In the genomic region with DNA sequence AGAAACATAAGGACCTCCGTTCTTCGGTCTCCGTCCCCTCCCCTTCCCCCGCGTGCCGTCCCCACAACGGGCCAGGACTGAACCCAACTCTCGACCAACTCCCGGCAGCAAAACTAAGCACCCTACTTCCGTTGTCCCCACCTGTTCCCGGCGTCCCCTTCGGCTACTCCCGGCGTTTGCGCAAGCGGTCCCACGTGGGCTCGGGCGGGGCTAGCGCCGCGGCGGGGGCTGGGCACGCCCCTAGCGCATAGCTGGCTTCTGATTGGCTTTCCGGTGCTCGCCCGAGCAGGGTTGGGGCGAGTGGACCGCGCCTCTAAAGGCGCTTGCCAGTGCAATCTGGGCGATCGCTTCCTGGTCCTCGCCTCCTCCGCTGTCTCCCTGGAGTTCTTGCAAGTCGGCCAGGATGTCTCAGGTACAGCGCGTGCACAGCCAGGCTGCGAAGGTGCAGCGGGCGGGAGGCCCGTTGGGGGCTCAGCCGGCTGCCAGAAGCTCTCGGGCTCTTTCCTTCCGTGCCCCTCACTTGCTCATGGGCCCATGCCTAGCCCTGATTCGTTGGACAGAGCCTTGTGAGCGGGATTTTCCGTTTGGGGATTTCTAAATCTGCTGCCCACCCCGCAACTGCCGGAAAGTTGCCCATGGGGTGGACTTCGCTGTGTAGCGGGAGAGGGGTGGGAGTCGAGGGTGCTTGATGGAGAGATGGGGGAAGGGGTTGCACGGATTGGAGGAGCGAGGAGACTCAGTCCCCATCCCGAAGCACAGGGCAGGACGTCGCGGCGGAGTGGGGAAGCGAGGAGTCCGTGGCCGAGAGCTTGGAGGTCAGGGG, we compare ENCODE assay signal across 1 cellular context.
TF ChIP-seq lines count a peak whose summit lies in the region.

Gene C2orf76 (minus strand): TSS at position 186 of the 823 bp plus-strand sequence. CDS start 26,875 bp downstream, outside the sequence.
Gene DBI (plus strand): TSS at position 329 of the 823 bp plus-strand sequence. CDS start 75 bp downstream, at position 404.

TF ChIP-seq in HepG2, 621 proteins besides CTCF, POLR2A, EP300 and RAD21 (continued from another document and continues in another):
- TF ChIP-seq ARID3A (IDR thresholded peaks at IDR 0.05; ENCODE audit: low read depth, low read length) (no peak; the same call in 1 of the 2 replicates), ONECUT2 (CRISPR knock-in tag; IDR thresholded peaks at IDR 0.05) (no peak), PHF5A (CRISPR knock-in tag; IDR thresholded peaks at IDR 0.05; ENCODE audit: low read depth, unreplicated experiment) (peak; percentile 87), AGO1 (IDR thresholded peaks at IDR 0.05; ENCODE audit: low read depth, low read length, poor library complexity, severe bottlenecking) (peak; percentile 42), KAT7 (CRISPR knock-in tag; IDR thresholded peaks at IDR 0.05; ENCODE audit: borderline replicate concordance) (peak; percentile 16; the same call in 1 of the 2 replicates), ZSCAN12 (CRISPR knock-in tag; IDR thresholded peaks at IDR 0.05) (peak; percentile 60; the same call in 1 of the 2 replicates), DZIP1 (CRISPR knock-in tag; IDR thresholded peaks at IDR 0.05) (peak; percentile 93; the same call in 1 of the 2 replicates), ZNF780A (CRISPR knock-in tag; IDR thresholded peaks at IDR 0.05) (peak; percentile 64; the same call in 1 of the 2 replicates), ZFP37 (CRISPR knock-in tag; IDR thresholded peaks at IDR 0.05; ENCODE audit: borderline replicate concordance) (0 out of 2 replicates have a peak, but pooled peaks have one; percentile 45), MAFK (conservative IDR thresholded peaks at IDR 0.05 in 1 of 2, IDR thresholded peaks at IDR 0.05 in 1 of 2; ENCODE audit: low read length in 2 of 2) (no peak), YEATS2 (CRISPR knock-in tag; IDR thresholded peaks at IDR 0.05; ENCODE audit: borderline replicate concordance) (peak; percentile 97), ZNF564 (CRISPR knock-in tag; IDR thresholded peaks at IDR 0.05) (peak; percentile 84), CREB1 (IDR thresholded peaks at IDR 0.05) (peak; percentile 74), CREB1 (CRISPR knock-in tag; IDR thresholded peaks at IDR 0.05) (peak; percentile 89), RORA (CRISPR knock-in tag; IDR thresholded peaks at IDR 0.05) (no peak), MBD4 (IDR thresholded peaks at IDR 0.05; ENCODE audit: borderline replicate concordance, low read length) (no peak), TFDP2 (CRISPR knock-in tag; IDR thresholded peaks at IDR 0.05) (peak; percentile 85), FOXC1 (CRISPR knock-in tag; IDR thresholded peaks at IDR 0.05; ENCODE audit: borderline replicate concordance) (peak; percentile 96), ZNF652 (CRISPR knock-in tag; IDR thresholded peaks at IDR 0.05; ENCODE audit: borderline replicate concordance, low read depth) (peak; percentile 31; the same call in 1 of the 2 replicates), ZMYM3 (CRISPR knock-in tag; IDR thresholded peaks at IDR 0.05) (peak; percentile 64), ZNF253 (CRISPR knock-in tag; IDR thresholded peaks at IDR 0.05; ENCODE audit: borderline replicate concordance) (no peak), ZNF260 (CRISPR knock-in tag; IDR thresholded peaks at IDR 0.05; ENCODE audit: borderline replicate concordance, low read depth) (no peak), BCL6 (CRISPR knock-in tag; IDR thresholded peaks at IDR 0.05) (peak; percentile 79), ZNF547 (CRISPR knock-in tag; IDR thresholded peaks at IDR 0.05) (peak; percentile 98), MED13 (CRISPR knock-in tag; IDR thresholded peaks at IDR 0.05) (peak; percentile 87), ZNF484 (CRISPR knock-in tag; IDR thresholded peaks at IDR 0.05; ENCODE audit: borderline replicate concordance, low read depth) (no peak), ZNF891 (CRISPR knock-in tag; IDR thresholded peaks at IDR 0.05) (peak; percentile 94), ZNF160 (CRISPR knock-in tag; IDR thresholded peaks at IDR 0.05) (peak; percentile 67), ZNF232 (CRISPR knock-in tag; IDR thresholded peaks at IDR 0.05; ENCODE audit: borderline replicate concordance) (no peak), POLR2G (IDR thresholded peaks at IDR 0.05; ENCODE audit: low read depth, low read length) (peak; percentile 97), STAG1 (CRISPR knock-in tag; IDR thresholded peaks at IDR 0.05) (no peak), HOXD1 (CRISPR knock-in tag; IDR thresholded peaks at IDR 0.05) (no peak; the same call in 1 of the 2 replicates), POLR2AphosphoS5 (IDR thresholded peaks at IDR 0.05; ENCODE audit: low read depth, low read length) (peak; percentile 99), TFE3 (CRISPR knock-in tag; IDR thresholded peaks at IDR 0.05) (peak; percentile 97), NPAS2 (CRISPR knock-in tag; IDR thresholded peaks at IDR 0.05; ENCODE audit: borderline replicate concordance) (peak; percentile 62; the same call in 1 of the 2 replicates), ZC3H4 (CRISPR knock-in tag; IDR thresholded peaks at IDR 0.05; ENCODE audit: borderline replicate concordance) (no peak), ZNF142 (CRISPR knock-in tag; IDR thresholded peaks at IDR 0.05) (peak; percentile 91)
- TF ChIP-seq, protein P1, sequence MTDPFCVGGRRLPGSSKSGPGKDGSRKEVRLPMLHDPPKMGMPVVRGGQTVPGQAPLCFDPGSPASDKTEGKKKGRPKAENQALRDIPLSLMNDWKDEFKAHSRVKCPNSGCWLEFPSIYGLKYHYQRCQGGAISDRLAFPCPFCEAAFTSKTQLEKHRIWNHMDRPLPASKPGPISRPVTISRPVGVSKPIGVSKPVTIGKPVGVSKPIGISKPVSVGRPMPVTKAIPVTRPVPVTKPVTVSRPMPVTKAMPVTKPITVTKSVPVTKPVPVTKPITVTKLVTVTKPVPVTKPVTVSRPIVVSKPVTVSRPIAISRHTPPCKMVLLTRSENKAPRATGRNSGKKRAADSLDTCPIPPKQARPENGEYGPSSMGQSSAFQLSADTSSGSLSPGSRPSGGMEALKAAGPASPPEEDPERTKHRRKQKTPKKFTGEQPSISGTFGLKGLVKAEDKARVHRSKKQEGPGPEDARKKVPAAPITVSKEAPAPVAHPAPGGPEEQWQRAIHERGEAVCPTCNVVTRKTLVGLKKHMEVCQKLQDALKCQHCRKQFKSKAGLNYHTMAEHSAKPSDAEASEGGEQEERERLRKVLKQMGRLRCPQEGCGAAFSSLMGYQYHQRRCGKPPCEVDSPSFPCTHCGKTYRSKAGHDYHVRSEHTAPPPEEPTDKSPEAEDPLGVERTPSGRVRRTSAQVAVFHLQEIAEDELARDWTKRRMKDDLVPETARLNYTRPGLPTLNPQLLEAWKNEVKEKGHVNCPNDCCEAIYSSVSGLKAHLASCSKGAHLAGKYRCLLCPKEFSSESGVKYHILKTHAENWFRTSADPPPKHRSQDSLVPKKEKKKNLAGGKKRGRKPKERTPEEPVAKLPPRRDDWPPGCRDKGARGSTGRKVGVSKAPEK (CRISPR knock-in tag; IDR thresholded peaks at IDR 0.05; ENCODE audit: borderline replicate concordance), result no peak
- TF ChIP-seq, protein P2, sequence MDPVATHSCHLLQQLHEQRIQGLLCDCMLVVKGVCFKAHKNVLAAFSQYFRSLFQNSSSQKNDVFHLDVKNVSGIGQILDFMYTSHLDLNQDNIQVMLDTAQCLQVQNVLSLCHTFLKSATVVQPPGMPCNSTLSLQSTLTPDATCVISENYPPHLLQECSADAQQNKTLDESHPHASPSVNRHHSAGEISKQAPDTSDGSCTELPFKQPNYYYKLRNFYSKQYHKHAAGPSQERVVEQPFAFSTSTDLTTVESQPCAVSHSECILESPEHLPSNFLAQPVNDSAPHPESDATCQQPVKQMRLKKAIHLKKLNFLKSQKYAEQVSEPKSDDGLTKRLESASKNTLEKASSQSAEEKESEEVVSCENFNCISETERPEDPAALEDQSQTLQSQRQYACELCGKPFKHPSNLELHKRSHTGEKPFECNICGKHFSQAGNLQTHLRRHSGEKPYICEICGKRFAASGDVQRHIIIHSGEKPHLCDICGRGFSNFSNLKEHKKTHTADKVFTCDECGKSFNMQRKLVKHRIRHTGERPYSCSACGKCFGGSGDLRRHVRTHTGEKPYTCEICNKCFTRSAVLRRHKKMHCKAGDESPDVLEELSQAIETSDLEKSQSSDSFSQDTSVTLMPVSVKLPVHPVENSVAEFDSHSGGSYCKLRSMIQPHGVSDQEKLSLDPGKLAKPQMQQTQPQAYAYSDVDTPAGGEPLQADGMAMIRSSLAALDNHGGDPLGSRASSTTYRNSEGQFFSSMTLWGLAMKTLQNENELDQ (CRISPR knock-in tag; IDR thresholded peaks at IDR 0.05; ENCODE audit: borderline replicate concordance), result no peak; the same call in 1 of the 2 replicates
